ENCODE assay signal across 1 cellular context in the genomic region with DNA sequence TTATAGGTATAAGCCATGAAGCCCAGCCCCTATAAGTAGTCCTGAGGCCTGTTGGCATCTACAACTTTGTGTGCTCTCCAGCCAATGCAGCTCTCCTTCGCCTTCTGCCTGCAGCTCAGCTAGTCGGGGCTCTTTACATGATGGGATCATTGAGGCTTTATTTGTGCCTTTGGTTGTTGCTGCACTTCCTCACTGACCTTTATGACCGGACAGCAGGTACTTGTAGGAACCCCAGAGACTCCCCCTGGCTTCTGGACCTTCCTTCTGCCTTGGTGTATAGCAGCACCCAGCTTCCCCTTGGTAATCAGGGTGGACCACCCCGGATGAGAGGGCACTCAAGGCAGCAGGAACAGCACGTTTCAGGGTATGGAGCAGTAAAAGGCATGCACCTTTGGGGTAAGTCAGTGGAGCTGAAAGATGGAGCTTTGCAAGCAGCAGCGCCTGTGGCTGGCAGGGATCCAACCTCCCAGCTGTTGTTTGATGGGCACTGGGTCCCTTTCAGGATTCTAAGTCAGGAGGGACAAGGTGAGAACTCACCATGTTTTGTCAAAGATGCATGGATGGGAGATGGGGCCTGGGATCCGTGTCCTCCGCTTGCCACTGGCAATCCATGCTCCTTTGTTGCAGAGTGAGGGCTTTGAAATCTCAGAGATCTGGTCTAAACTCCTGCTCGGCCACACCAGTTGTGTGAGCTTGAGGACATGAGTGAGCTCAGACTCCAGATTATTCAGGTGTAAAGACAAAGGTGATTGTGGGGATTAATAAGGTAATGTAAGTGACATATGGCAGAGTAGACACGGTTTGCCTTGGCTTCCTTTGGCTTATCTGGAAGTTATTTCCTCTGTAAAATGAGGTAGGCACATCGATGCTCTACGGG.
TF ChIP-seq lines count a peak whose summit lies in the region.

No MANE protein-coding gene starts in this region.

TF ChIP-seq in H1, 55 proteins besides CTCF, POLR2A, EP300 and RAD21 (continued from another document):
- no peak for TF ChIP-seq BRCA1 (IDR thresholded peaks at IDR 0.05; ENCODE audit: low read depth, low read length)
